ENCODE assay signal across 19 cellular contexts in genomic region chr21:17444828-17445227, GRCh38.
DNase-seq lines count a peak whose midpoint lies in the region; ATAC-seq and TF ChIP-seq lines count a peak whose summit lies in the region.
"Had no signal": no experiment of that assay in that cellular context is flagged by ENCODE, and none has a peak within 500 bp of the region (broad histone marks: within the 10 kb centered on the region; RNA-seq: fewer than 3 reads in every experiment).

No MANE protein-coding gene starts in this region.

- H3K9ac ChIP-seq in mammary epithelial cell (ENCODE audit: insufficient read depth, low read length) = no peak overlapping the region
- H3K9ac ChIP-seq: BLaER1 had no signal

- no peaks in the 10 kb centered on the region for H3K9me3 Mint-ChIP-seq in MCF 10A (ENCODE audit: unreplicated experiment)
- H3K9me3 Mint-ChIP-seq: CD4-positive, alpha-beta T cell; CD8-positive, alpha-beta memory T cell; GM23338; H9 had no signal

- no peak for TF ChIP-seq CTCF in MCF 10A (IDR thresholded peaks at IDR 0.05; ENCODE audit: unreplicated experiment)
- TF ChIP-seq CTCF in mammary epithelial cell (conservative IDR thresholded peaks at IDR 0.05 in 1 of 2, IDR thresholded peaks at IDR 0.05 in 1 of 2; ENCODE audit: extremely low read depth in 1 of 2, insufficient read depth in 1 of 2, low read depth in 1 of 2, low read length in 2 of 2) = no peak
- TF ChIP-seq CTCF in RWPE1 (conservative IDR thresholded peaks at IDR 0.05; ENCODE audit: low read depth) = no peak
- no peak for TF ChIP-seq CTCF in mucosa of descending colon (IDR thresholded peaks at IDR 0.05)
- TF ChIP-seq CTCF in prostate gland (IDR thresholded peaks at IDR 0.05) = no peak

- TF ChIP-seq POLR2A in prostate gland (IDR thresholded peaks at IDR 0.05) = no peak

- POLR2A ChIA-PET in MCF 10A (lab: Yijun Ruan, JAX) = no interaction called here
- POLR2A ChIA-PET in RWPE1 (lab: Yijun Ruan, JAX; ENCODE audit: low non-redundant PET) = interaction anchor here (0.6 kb wide), 1 partner anchor 79 kb away, joined by 6 read pairs; no protein-coding TSS in a partner anchor

- H3K79me2 ChIP-seq in mammary epithelial cell (ENCODE audit: insufficient read depth, low read length) = no peaks in the 10 kb centered on the region

- H4K20me1 ChIP-seq in mammary epithelial cell (ENCODE audit: insufficient read depth, low read length) = no peaks in the 10 kb centered on the region
- H4K20me1 ChIP-seq: BLaER1 had no signal

- H3K4me3 ChIP-seq in mammary epithelial cell (replicated peaks in 1 of 3; ENCODE audit: insufficient read depth in 1 of 3, low read depth in 2 of 3, low read length in 3 of 3) = no peak overlapping the region
- H3K4me3 ChIP-seq in mucosa of descending colon = no peak overlapping the region
- H3K4me3 ChIP-seq in prostate gland = no peak overlapping the region
- H3K4me3 ChIP-seq: BLaER1, GM23338 had no signal

- H3K27me3 ChIP-seq in mammary epithelial cell (ENCODE audit: insufficient read depth, low read length) = no peaks in the 10 kb centered on the region
- no peaks in the 10 kb centered on the region for H3K27me3 ChIP-seq in prostate gland (replicated peaks; ENCODE audit: insufficient read depth)
- H3K27me3 ChIP-seq: BLaER1 had no signal

- CTCF ChIA-PET in MCF 10A (lab: Yijun Ruan, JAX) = interaction anchor here (1.0 to 1.6 kb wide), 2 partner anchors 75 to 109 kb away, joined by 4 read pairs; no protein-coding TSS in a partner anchor
- CTCF ChIA-PET in mammary epithelial cell (lab: Charles Lee; ENCODE audit: low non-redundant PET) = no interaction called here
- CTCF ChIA-PET in RWPE1 (lab: Yijun Ruan, JAX) = no interaction called here

- no peak overlapping the region for H3K27ac Mint-ChIP-seq in MCF 10A (ENCODE audit: low read depth, unreplicated experiment)
- H3K27ac Mint-ChIP-seq: B cell; CD14-positive monocyte; CD4-positive, alpha-beta T cell; CD8-positive, alpha-beta memory T cell; GM23338; H9 had no signal

- H3K36me3 ChIP-seq in mammary epithelial cell (ENCODE audit: insufficient read depth, low read length) (no peaks in the 10 kb centered on the region), mucosa of descending colon (ENCODE audit: low read depth) (no peaks in the 10 kb centered on the region), prostate gland (no peaks in the 10 kb centered on the region)
- H3K36me3 ChIP-seq: BLaER1 had no signal

- no TSS peak for BruUV-seq in MCF 10A (replicated peaks; lab: Mats Ljungman, UMichigan)
- BruUV-seq in mammary epithelial cell (replicated peaks; lab: Mats Ljungman, UMichigan) = no TSS peak

- H3K4me1 ChIP-seq in mammary epithelial cell (ENCODE audit: insufficient read depth, low read length) (no peaks in the 10 kb centered on the region), mucosa of descending colon (ENCODE audit: low read depth) (peaks cover 11% of the 10 kb centered on the region), prostate gland (replicated peaks) (no peaks in the 10 kb centered on the region)
- H3K4me1 ChIP-seq: BLaER1 had no signal

- H2AFZ ChIP-seq in mammary epithelial cell (ENCODE audit: low read depth, low read length) = no peak overlapping the region
- H2AFZ ChIP-seq: GM23338 had no signal

- H3K36me3 Mint-ChIP-seq in MCF 10A (ENCODE audit: insufficient read depth, unreplicated experiment) = no peaks in the 10 kb centered on the region
- H3K36me3 Mint-ChIP-seq: CD14-positive monocyte; CD8-positive, alpha-beta memory T cell had no signal

- intact Hi-C loops in MCF 10A (cut with micrococcal nuclease) (no loop called here), mammary epithelial cell (cut with micrococcal nuclease) (no loop called here), mucosa of descending colon (cut with DNase I, micrococcal nuclease) (no loop called here), prostate gland (cut with DNase I) (no loop called here)

- peak; percentile 3 for ATAC-seq in mucosa of descending colon
- ATAC-seq in GM21825 (IDR thresholded peaks at IDR 0.05; ENCODE audit: unreplicated experiment) = no peak
- no peak for ATAC-seq in HG03565 (IDR thresholded peaks at IDR 0.05; ENCODE audit: unreplicated experiment)
- ATAC-seq: GM23338, HCT116 had no signal

- in situ Hi-C loops in mammary epithelial cell (cut with MboI; ENCODE audit: low sequenced_read_pairs in 2 of 2) = no loop called here

- H3K27me3 Mint-ChIP-seq in MCF 10A (ENCODE audit: insufficient read depth, unreplicated experiment) = no peaks in the 10 kb centered on the region

- no peak overlapping the region for H3K4me3 Mint-ChIP-seq in MCF 10A (ENCODE audit: unreplicated experiment)
- H3K4me3 Mint-ChIP-seq: B cell; CD14-positive monocyte; CD4-positive, alpha-beta T cell; CD8-positive, alpha-beta memory T cell; GM23338; H9 had no signal

- H3K4me2 ChIP-seq in mammary epithelial cell (ENCODE audit: insufficient read depth, low read depth, low read length) = no peak overlapping the region
- H3K4me2 ChIP-seq: BLaER1, GM23338 had no signal

- 5% methylated on average over 2 of the region's 5 CpGs for WGBS in mammary epithelial cell (ENCODE audit: low coverage, missing lambda C conversion rate)
- WGBS in prostate gland = 42% methylated on average over 5 of the region's 5 CpGs

- dilution Hi-C loops in mammary epithelial cell (cut with HindIII; ENCODE audit: low sequenced_read_pairs) = no loop called here

- peaks cover 28% of the 10 kb centered on the region for H3K4me1 Mint-ChIP-seq in MCF 10A (ENCODE audit: insufficient read depth, unreplicated experiment)
- H3K4me1 Mint-ChIP-seq: B cell; CD8-positive, alpha-beta memory T cell had no signal

- peak; percentile 95 for DNase-seq in MCF 10A (ENCODE audit: unreplicated experiment)
- no peak for DNase-seq in mammary epithelial cell
- DNase-seq in RWPE1 (ENCODE audit: low spot score) = no peak
- no peak for DNase-seq in mucosa of descending colon
- DNase-seq in prostate gland (ENCODE audit: low spot score) = peak; percentile 71
- DNase-seq in DMS 273 treated with DMSO at 0.1 percent for 48 hours (lab: John Stamatoyannopoulos, UW) = no peak
- DNase-seq: CD4-positive, alpha-beta T cell; CD8-positive, alpha-beta memory T cell; DMS53; DMS79 treated with DMSO at 0.1 percent for 48 hours; H9 had no signal

- H3K9me3 ChIP-seq in mammary epithelial cell (replicated peaks; ENCODE audit: insufficient read depth, low read length) = no peaks in the 10 kb centered on the region
- no peaks in the 10 kb centered on the region for H3K9me3 ChIP-seq in mucosa of descending colon
- no peaks in the 10 kb centered on the region for H3K9me3 ChIP-seq in prostate gland
- H3K9me3 ChIP-seq: BLaER1 had no signal

- H3K27ac ChIP-seq in mammary epithelial cell (ENCODE audit: insufficient read depth, low read depth, low read length) (no peak overlapping the region), RWPE1 (peak overlapping the region; percentile 42; the same call in 1 of the 2 replicates), prostate gland (peak overlapping the region; percentile 20 to 43)
- H3K27ac ChIP-seq: 22Rv1, BLaER1 had no signal

Comparison
In these comparisons a context has a peak if more than half of its experiments do, and no peak if none do; other contexts are left out.
1. DNase-seq: peak in MCF 10A (single experiment) and prostate gland (single experiment); none in mammary epithelial cell (single experiment), RWPE1 (single experiment), mucosa of descending colon (0 of 3) and DMS 273 treated with DMSO at 0.1 percent for 48 hours (single experiment).